In the genomic region with DNA sequence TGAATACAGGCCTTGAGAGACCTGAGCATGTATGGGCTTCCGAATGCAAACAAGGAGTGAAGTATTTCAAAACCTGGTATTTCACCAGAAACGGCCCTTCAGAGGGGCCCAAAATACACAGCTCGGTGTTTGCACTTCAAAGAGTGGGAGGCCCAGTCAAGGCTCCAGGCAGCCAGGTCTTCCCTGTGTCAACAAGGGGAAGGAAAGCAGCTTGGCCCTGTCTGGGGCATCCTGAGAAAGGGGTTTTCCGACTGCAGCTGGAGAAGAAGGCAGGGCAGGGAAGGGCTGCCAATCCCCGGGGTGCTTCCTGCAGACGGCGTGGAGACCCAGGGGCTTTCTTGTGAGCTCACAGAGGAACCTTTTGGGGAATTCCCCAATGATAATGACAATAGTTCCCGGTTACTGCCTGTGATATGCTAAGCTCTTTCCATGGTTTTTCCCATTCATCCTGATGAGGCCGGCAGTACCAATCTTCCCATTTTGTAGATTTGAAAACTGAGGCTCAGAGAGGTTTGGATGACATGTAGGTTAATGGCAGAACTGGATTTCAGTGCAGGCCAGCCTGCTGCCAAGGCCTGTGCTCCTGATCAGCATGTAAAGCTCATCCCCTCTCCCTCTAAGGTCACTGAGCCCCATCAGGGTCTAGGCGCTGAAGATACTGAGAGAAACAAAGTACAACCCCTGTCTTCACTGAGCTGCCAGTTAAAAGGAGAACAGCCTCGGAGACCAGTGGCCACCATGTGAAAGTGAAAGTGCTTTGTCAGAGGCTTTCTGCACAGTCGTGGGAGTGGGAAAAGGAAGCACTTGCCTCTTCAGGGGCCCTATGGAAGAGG, we compare ENCODE assay signal across 8 cellular contexts. TPM values are rescaled to one million over a fixed set of nuclear protein-coding genes. Genes with fewer than 3 reads are reported as not detected.
DNase-seq lines count a peak whose midpoint lies in the region; ATAC-seq, FAIRE-seq and TF ChIP-seq lines count a peak whose summit lies in the region.

No MANE protein-coding gene starts in this region.

- in situ Hi-C loops in astrocyte of the spinal cord (cut with HindIII; ENCODE audit: low sequenced_read_pairs): no loop called here

- TF ChIP-seq CTCF in astrocyte of the spinal cord (IDR thresholded peaks at IDR 0.05; ENCODE audit: low read depth, low read length): no peak
- TF ChIP-seq CTCF in lung (IDR thresholded peaks at IDR 0.05; ENCODE audit: control extremely low read depth, extremely low read depth): no peak
- no peak for TF ChIP-seq CTCF in ascending aorta (IDR thresholded peaks at IDR 0.05)

- DNase-seq in GM18507 (ENCODE audit: extremely low spot score, insufficient read length, low read depth): peak; percentile 14
- peak; percentile 61 for DNase-seq in NOMO-1 treated with DMSO at 0.1 percent for 48 hours (lab: John Stamatoyannopoulos, UW; ENCODE audit: unreplicated experiment)
- peak; percentile 39 for DNase-seq in astrocyte of the spinal cord (ENCODE audit: low read depth, low spot score)
- peak; percentile 75 for DNase-seq in lung (ENCODE audit: low spot score)
- no peak for DNase-seq in ascending aorta (ENCODE audit: low spot score in 2 of 2)
- DNase-seq in NCI-H1436 treated with DMSO at 0.1 percent for 48 hours (lab: John Stamatoyannopoulos, UW): no peak

- H3K27me3 ChIP-seq in lung (ENCODE audit: control insufficient read depth, insufficient read depth): no peaks in the 10 kb centered on the region
- no peaks in the 10 kb centered on the region for H3K27me3 ChIP-seq in ascending aorta

- H3K4me3 ChIP-seq in astrocyte of the spinal cord (ENCODE audit: low read depth, low read length) (no peak overlapping the region), lung (no peak overlapping the region), ascending aorta (peak overlapping the region in 1 of 2 donors; percentile 39)

- H3K4me1 ChIP-seq in lung (ENCODE audit: control insufficient read depth in 2 of 2, insufficient read depth in 2 of 2, low read length in 2 of 2) (peaks cover 5 to 24% of the 10 kb centered on the region in 2 donors), ascending aorta (peaks cover 0 to 6% of the 10 kb centered on the region in 2 donors)

- intact Hi-C loops in ascending aorta (cut with DNase I): no loop called here

- ATAC-seq in lung (ENCODE audit: insufficient read depth, low FRiP score) (peak; percentile 47), GM18861 (IDR thresholded peaks at IDR 0.05; ENCODE audit: unreplicated experiment) (no peak), GM19023 (IDR thresholded peaks at IDR 0.05; ENCODE audit: unreplicated experiment) (no peak)

- H3K36me3 ChIP-seq in lung (ENCODE audit: control insufficient read depth in 2 of 2, insufficient read depth in 2 of 2, low read length in 2 of 2) (no peaks in the 10 kb centered on the region), ascending aorta (no peaks in the 10 kb centered on the region)

- 25 to 26% methylated on average over 12 of the region's 12 CpGs for WGBS in lung, 2 donors

- H3K27ac ChIP-seq in lung (ENCODE audit: low read depth in 1 of 2, low read length in 1 of 2): peak overlapping the region in 1 of 2 donors; percentile 1
- no peak overlapping the region for H3K27ac ChIP-seq in ascending aorta

- peak; percentile 85 for FAIRE-seq in GM18507 (lab: Jason Lieb, UNC)

- H3K9me3 ChIP-seq in lung (ENCODE audit: control insufficient read depth in 2 of 2, insufficient read depth in 1 of 2, low read length in 1 of 2) (no peaks in the 10 kb centered on the region), ascending aorta (no peaks in the 10 kb centered on the region)

RNA-seq across cellular contexts. Expression of a gene that starts 43.0 kb away (rescaled TPM):
- 10 to 100 TPM; 72.1 to 74.4 TPM for total RNA-seq in lung
- polyA plus RNA-seq in lung: 10 to 100 TPM; 22.7 to 77.3 TPM
- total RNA-seq in ascending aorta: 76.4 TPM

Comparison
In these comparisons a context has a peak if more than half of its experiments do, and no peak if none do; other contexts are left out.
1. DNase-seq: peak in GM18507 (single experiment), NOMO-1 treated with DMSO at 0.1 percent for 48 hours (single experiment), astrocyte of the spinal cord (single experiment) and lung (single experiment); none in ascending aorta (0 of 2) and NCI-H1436 treated with DMSO at 0.1 percent for 48 hours (single experiment).